Comparison of ENCODE assay signal across 18 cellular contexts in genomic region chr4:118762753-118763477, GRCh38.
DNase-seq lines count a peak whose midpoint lies in the region; ATAC-seq, FAIRE-seq and TF ChIP-seq lines count a peak whose summit lies in the region.
"Had no signal": no experiment of that assay in that cellular context is flagged by ENCODE, and none has a peak within 500 bp of the region (broad histone marks: within the 10 kb centered on the region; RNA-seq: fewer than 3 reads in every experiment).

No MANE protein-coding gene starts in this region.

- H3K4me3 Mint-ChIP-seq in mesothelial cell of epicardium: no peak overlapping the region
- H3K4me3 Mint-ChIP-seq in CD8-positive, alpha-beta memory T cell: no peak overlapping the region
- H3K4me3 Mint-ChIP-seq: activated CD4-positive, alpha-beta T cell treated with anti-CD3 and anti-CD28 coated beads, Interleukin-2, amount 10 ng/mL, durations not matched to agents 24 days and 14 days; activated naive CD4-positive, alpha-beta T cell treated with anti-CD3 and anti-CD28 coated beads, Interleukin-2, amount 10 ng/mL, durations not matched to agents 7 days and 5 days had no signal

- no TSS peak for BruUV-seq in K562 (replicated peaks; lab: Mats Ljungman, UMichigan)

- H3K4me3 ChIP-seq in GM23248 (no peak overlapping the region), K562 (no peak overlapping the region), suprapubic skin (no peak overlapping the region)
- H3K4me3 ChIP-seq in CD8-positive, alpha-beta memory T cell (ENCODE audit: low read length): no peak overlapping the region
- H3K4me3 ChIP-seq: BLaER1 treated with 17β-estradiol and CSF1 and Interleukin-3, amounts not matched to agents 10 nM and 100 nM; body of pancreas; dorsolateral prefrontal cortex; left lung had no signal

- no peak overlapping the region for H3K9ac ChIP-seq in GM23248
- H3K9ac ChIP-seq in K562 (ENCODE audit: insufficient read depth in 1 of 2, low read depth in 2 of 2, low read length in 2 of 2): no peak overlapping the region
- H3K9ac ChIP-seq: BLaER1 treated with 17β-estradiol and CSF1 and Interleukin-3, amounts not matched to agents 10 nM and 100 nM had no signal

- H3K4me1 ChIP-seq in GM23248 (ENCODE audit: insufficient read depth) (peaks cover 74% of the 10 kb centered on the region), K562 (replicated peaks in 1 of 2; ENCODE audit: control insufficient read depth in 2 of 2, insufficient read depth in 2 of 2, low read length in 2 of 2) (peaks cover 0 to 16% of the 10 kb centered on the region in 2 experiments; a peak in 3 of 5 replicates), suprapubic skin (peaks cover 60% of the 10 kb centered on the region)
- no peaks in the 10 kb centered on the region for H3K4me1 ChIP-seq in CD8-positive, alpha-beta memory T cell (ENCODE audit: insufficient read depth, low read length)
- H3K4me1 ChIP-seq: BLaER1 treated with 17β-estradiol and CSF1 and Interleukin-3, amounts not matched to agents 10 nM and 100 nM had no signal

- no peak overlapping the region for H3K4me2 ChIP-seq in GM23248 (ENCODE audit: unreplicated experiment)
- H3K4me2 ChIP-seq in K562 (ENCODE audit: insufficient read depth, low read length): no peak overlapping the region
- H3K4me2 ChIP-seq: BLaER1 treated with 17β-estradiol and CSF1 and Interleukin-3, amounts not matched to agents 10 nM and 100 nM had no signal

- intact Hi-C loops in K562 (cut with micrococcal nuclease): no loop called here

- H3K27ac ChIP-seq in GM23248 (peak overlapping the region; percentile 36), K562 (ENCODE audit: extremely low read depth, low read depth, low read length) (no peak overlapping the region), suprapubic skin (peak overlapping the region; percentile 2)
- H3K27ac ChIP-seq in CD8-positive, alpha-beta memory T cell (ENCODE audit: low read depth, low read length): no peak overlapping the region
- H3K27ac ChIP-seq: BLaER1 treated with 17β-estradiol and CSF1 and Interleukin-3, amounts not matched to agents 10 nM and 100 nM had no signal

- no peaks in the 10 kb centered on the region for H3K9me2 ChIP-seq in GM23248 (ENCODE audit: insufficient read depth)

- TF ChIP-seq POLR2A in K562 (conservative IDR thresholded peaks at IDR 0.05) (no peak), suprapubic skin (IDR thresholded peaks at IDR 0.05) (no peak)

- H3K36me3 Mint-ChIP-seq in mesothelial cell of epicardium: peaks cover 23% of the 10 kb centered on the region
- H3K36me3 Mint-ChIP-seq in CD8-positive, alpha-beta memory T cell: peaks cover 7 to 73% (median 31%) of the 10 kb centered on the region in 3 donors

- no peaks in the 10 kb centered on the region for H3K9me3 Mint-ChIP-seq in mesothelial cell of epicardium
- H3K9me3 Mint-ChIP-seq in CD8-positive, alpha-beta memory T cell: no peaks in the 10 kb centered on the region
- H3K9me3 Mint-ChIP-seq: activated CD4-positive, alpha-beta T cell treated with anti-CD3 and anti-CD28 coated beads, Interleukin-2, amount 10 ng/mL, durations not matched to agents 24 days and 14 days; activated naive CD4-positive, alpha-beta T cell treated with anti-CD3 and anti-CD28 coated beads, Interleukin-2, amount 10 ng/mL, durations not matched to agents 7 days and 5 days had no signal

- POLR2A ChIA-PET in K562 (lab: Yijun Ruan, JAX): no interaction called here
- POLR2A ChIA-PET in CD8-positive, alpha-beta memory T cell (lab: Charles Lee): interaction anchor here (0.5 kb wide), 1 partner anchor 124 kb away, joined by 3 read pairs; no protein-coding TSS in a partner anchor

- peaks cover 70% of the 10 kb centered on the region for H3K4me1 Mint-ChIP-seq in mesothelial cell of epicardium
- no peaks in the 10 kb centered on the region for H3K4me1 Mint-ChIP-seq in CD8-positive, alpha-beta memory T cell
- H3K4me1 Mint-ChIP-seq: activated naive CD4-positive, alpha-beta T cell treated with anti-CD3 and anti-CD28 coated beads, Interleukin-2, amount 10 ng/mL, durations not matched to agents 7 days and 5 days had no signal

- no peak for FAIRE-seq in K562 (lab: Jason Lieb, UNC)

- TF ChIP-seq CTCF in K562 (IDR thresholded peaks at IDR 0.05 in 2 of 3, conservative IDR thresholded peaks at IDR 0.05 in 1 of 3; ENCODE audit: insufficient read depth in 2 of 3, low read depth in 1 of 3, low read length in 3 of 3) (no peak), mesothelial cell of epicardium (IDR thresholded peaks at IDR 0.05; ENCODE audit: unreplicated experiment) (no peak), suprapubic skin (IDR thresholded peaks at IDR 0.05) (no peak)

- H3K27me3 ChIP-seq in GM23248 (replicated peaks; ENCODE audit: insufficient read depth) (no peaks in the 10 kb centered on the region), K562 (ENCODE audit: control insufficient read depth in 2 of 2, insufficient read depth in 2 of 2, low read length in 2 of 2) (no peaks in the 10 kb centered on the region), suprapubic skin (no peaks in the 10 kb centered on the region)
- H3K27me3 ChIP-seq in CD8-positive, alpha-beta memory T cell (ENCODE audit: insufficient read depth, low read length, poor library complexity, severe bottlenecking): no peaks in the 10 kb centered on the region
- H3K27me3 ChIP-seq: BLaER1 treated with 17β-estradiol and CSF1 and Interleukin-3, amounts not matched to agents 10 nM and 100 nM; body of pancreas; dorsolateral prefrontal cortex; left lung had no signal

- TF ChIP-seq EP300 in K562 (IDR thresholded peaks at IDR 0.05; ENCODE audit: low read length): no peak
- TF ChIP-seq EP300 in suprapubic skin (IDR thresholded peaks at IDR 0.05): no peak

- no peak for ATAC-seq in K562
- ATAC-seq: body of pancreas, esophagus mucosa, left lung had no signal

- H2AFZ ChIP-seq in GM23248: no peak overlapping the region
- no peak overlapping the region for H2AFZ ChIP-seq in K562 (ENCODE audit: low read depth, low read length)

- H3K9me3 ChIP-seq in GM23248 (ENCODE audit: low read depth) (no peaks in the 10 kb centered on the region), K562 (replicated peaks; ENCODE audit: control insufficient read depth, insufficient read depth, low read depth, low read length) (no peaks in the 10 kb centered on the region), suprapubic skin (no peaks in the 10 kb centered on the region)
- H3K9me3 ChIP-seq in CD8-positive, alpha-beta memory T cell (ENCODE audit: low read length): no peaks in the 10 kb centered on the region
- H3K9me3 ChIP-seq: BLaER1 treated with 17β-estradiol and CSF1 and Interleukin-3, amounts not matched to agents 10 nM and 100 nM; body of pancreas; left lung had no signal

- H4K20me1 ChIP-seq in GM23248 (ENCODE audit: insufficient read depth) (no peaks in the 10 kb centered on the region), K562 (replicated peaks; ENCODE audit: control insufficient read depth, insufficient read depth, low read length) (0 out of 2 replicates have a peak, but pooled peaks cover 4% of the 10 kb centered on the region)

- peak overlapping the region; percentile 70 for H3K27ac Mint-ChIP-seq in mesothelial cell of epicardium
- H3K27ac Mint-ChIP-seq in CD8-positive, alpha-beta memory T cell: no peak overlapping the region
- H3K27ac Mint-ChIP-seq: activated CD4-positive, alpha-beta T cell treated with anti-CD3 and anti-CD28 coated beads, Interleukin-2, amount 10 ng/mL, durations not matched to agents 24 days and 14 days; activated naive CD4-positive, alpha-beta T cell treated with anti-CD3 and anti-CD28 coated beads, Interleukin-2, amount 10 ng/mL, durations not matched to agents 7 days and 5 days had no signal

- WGBS in GM23248 (ENCODE audit: low coverage in 1 of 2, low lambda C conversion rate in 2 of 2, missing lambda C conversion rate in 2 of 2), 2 experiments: 53 to 56% methylated on average over 3 of the region's 3 CpGs
- WGBS in K562 (ENCODE audit: insufficient coverage, low coverage, missing lambda C conversion rate): 82% methylated on average over 3 of the region's 3 CpGs
- 49% methylated on average over 3 of the region's 3 CpGs for WGBS in suprapubic skin

- H3K27me3 Mint-ChIP-seq in mesothelial cell of epicardium (ENCODE audit: low read depth): no peaks in the 10 kb centered on the region
- H3K27me3 Mint-ChIP-seq in CD8-positive, alpha-beta memory T cell: no peaks in the 10 kb centered on the region
- H3K27me3 Mint-ChIP-seq: activated CD4-positive, alpha-beta T cell treated with anti-CD3 and anti-CD28 coated beads, Interleukin-2, amount 10 ng/mL, durations not matched to agents 24 days and 14 days; activated naive CD4-positive, alpha-beta T cell treated with anti-CD3 and anti-CD28 coated beads, Interleukin-2, amount 10 ng/mL, durations not matched to agents 7 days and 5 days had no signal

- DNase-seq in GM23248: peak; percentile 42
- DNase-seq in K562 (ENCODE audit: extremely low read depth in 1 of 4, low spot score in 3 of 4): no peak
- DNase-seq in mesothelial cell of epicardium (ENCODE audit: low spot score in 2 of 2, unreplicated experiment in 2 of 2): no peak
- no peak for DNase-seq in suprapubic skin (ENCODE audit: low spot score in 2 of 2)
- no peak for DNase-seq in EL
- no peak for DNase-seq in CD8-positive, alpha-beta memory T cell
- DNase-seq in stimulated activated CD4-positive, alpha-beta T cell treated with anti-CD3 and anti-CD28 coated beads, Interleukin-4, amount 100 ng/mL, for 24 hours: no peak
- no peak for DNase-seq in NCI-H2171 (lab: John Stamatoyannopoulos, UW)
- DNase-seq: activated CD4-positive, alpha-beta T cell treated with anti-CD3 and anti-CD28 coated beads, Interleukin-2, amount 10 ng/mL, durations not matched to agents 24 days and 14 days; activated naive CD4-positive, alpha-beta T cell treated with anti-CD3 and anti-CD28 coated beads, Interleukin-2, amount 10 ng/mL, durations not matched to agents 7 days and 5 days; body of pancreas; dorsolateral prefrontal cortex; left lung; MV-4-11; NCI-H2107; NCI-H774 had no signal

- no peak for TF ChIP-seq RAD21 in K562 (CRISPR knock-in tag; conservative IDR thresholded peaks at IDR 0.05 in 1 of 2, IDR thresholded peaks at IDR 0.05 in 1 of 2)

- no peaks in the 10 kb centered on the region for H3K9me1 ChIP-seq in K562 (ENCODE audit: control insufficient read depth, insufficient read depth, low read length)

- H3F3A ChIP-seq in GM23248 (ENCODE audit: insufficient read depth): peaks cover 55% of the 10 kb centered on the region

- peaks cover 78% of the 10 kb centered on the region for H3K79me2 ChIP-seq in GM23248 (ENCODE audit: insufficient read depth)
- H3K79me2 ChIP-seq in K562 (ENCODE audit: control insufficient read depth, insufficient read depth, low read length): no peaks in the 10 kb centered on the region

- H3K36me3 ChIP-seq in GM23248 (ENCODE audit: low read depth): peaks cover 70% of the 10 kb centered on the region
- peaks cover 39% of the 10 kb centered on the region for H3K36me3 ChIP-seq in K562 (ENCODE audit: control insufficient read depth, insufficient read depth, low read length)
- peaks cover 19% of the 10 kb centered on the region for H3K36me3 ChIP-seq in suprapubic skin
- H3K36me3 ChIP-seq in CD8-positive, alpha-beta memory T cell (ENCODE audit: insufficient read depth, low read length): peaks cover 17% of the 10 kb centered on the region

- in situ Hi-C loops in GM23248 (cut with MboI) (loop anchor here (25.0 kb wide), 1 partner anchor 199 kb away; no protein-coding TSS in a partner anchor), K562 (cut with MboI) (no loop called here)

- CTCF ChIA-PET in K562 (lab: Yijun Ruan, JAX; ENCODE audit: low intra/inter-chr PET ratio): no interaction called here
- CTCF ChIA-PET in CD8-positive, alpha-beta memory T cell (lab: Charles Lee): no interaction called here

Comparison
In these comparisons a context has a peak if more than half of its experiments do, and no peak if none do; other contexts are left out.
1. H3K27ac ChIP-seq: peak in GM23248 (single experiment) and suprapubic skin (single experiment); none in K562 (single experiment) and CD8-positive, alpha-beta memory T cell (single experiment).